7 cellular contexts compared by ENCODE assay signal in the genomic region with DNA sequence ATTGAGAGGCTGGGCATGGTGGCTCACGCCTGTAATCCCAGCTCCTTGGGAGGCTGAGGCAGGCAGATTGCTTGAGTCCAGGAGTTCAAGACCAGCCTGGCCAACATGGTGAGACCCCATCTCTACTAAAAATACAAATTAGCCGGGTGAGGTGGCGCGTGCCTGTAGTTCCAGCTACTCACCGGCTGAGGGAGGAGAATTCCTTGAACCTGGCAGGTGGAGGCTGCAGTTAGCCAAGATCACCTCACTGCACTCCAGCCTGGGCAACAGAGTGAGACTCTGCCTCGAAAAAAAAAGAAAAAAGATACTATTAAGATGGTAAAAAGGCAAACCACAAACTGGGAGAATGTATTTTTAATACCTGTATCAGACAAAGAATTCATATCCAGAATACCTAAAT.
A peak's percentile ranks its signal among the peaks of the same experiment; 100 is the strongest.
DNase-seq lines count a peak whose midpoint lies in the region; ATAC-seq, FAIRE-seq and TF ChIP-seq lines count a peak whose summit lies in the region.
"Not testable (repeated sequence)": the region's sequence is repeated elsewhere in the genome, so short reads cannot be mapped to it uniquely, and the experiment has no call there.

No MANE protein-coding gene starts in this region.

- H3K79me2 ChIP-seq in K562 (ENCODE audit: control insufficient read depth, insufficient read depth, low read length); trophoblast cell (ENCODE audit: control insufficient read depth, insufficient read depth, low read length, poor library complexity): not testable (repeated sequence)

- not testable (repeated sequence) for H3K9me3 ChIP-seq in Panc1 (ENCODE audit: control insufficient read depth, insufficient read depth, low read depth, low read length); T-helper 17 cell (ENCODE audit: control insufficient read depth, low read length, poor library complexity, severe bottlenecking); K562 (replicated peaks; ENCODE audit: control insufficient read depth, insufficient read depth, low read depth, low read length); trophoblast cell (ENCODE audit: insufficient read depth, low read depth, low read length)

- H3K4me1 ChIP-seq in Panc1 (ENCODE audit: control insufficient read depth, insufficient read depth, low read length); trophoblast cell (ENCODE audit: control insufficient read depth in 1 of 2, insufficient read depth in 2 of 2, low read length in 2 of 2): not testable (repeated sequence)
- H3K4me1 ChIP-seq in K562 (replicated peaks in 1 of 2; ENCODE audit: control insufficient read depth in 2 of 2, insufficient read depth in 2 of 2, low read length in 2 of 2): peaks cover 5 to 26% of the 10 kb centered on the region in 2 experiments; a peak in 4 of 5 replicates

- intact Hi-C loops in Panc1 (cut with micrococcal nuclease; ENCODE audit: unreplicated experiment); K562 (cut with micrococcal nuclease): not testable (repeated sequence)

- H2BK120ac ChIP-seq in trophoblast cell (ENCODE audit: insufficient read depth, low read length, poor library complexity): not testable (repeated sequence)

- H2AK5ac ChIP-seq in trophoblast cell (ENCODE audit: low read length): not testable (repeated sequence)

- H3K27me3 Mint-ChIP-seq in T-helper 17 cell; WTC11 (ENCODE audit: low read depth): not testable (repeated sequence)

- not testable (repeated sequence) for TF ChIP-seq POLR2A in GM12892 (IDR thresholded peaks at IDR 0.05; ENCODE audit: low read depth, low read length); K562 (conservative IDR thresholded peaks at IDR 0.05)

- not testable (repeated sequence) for H3K4me2 ChIP-seq in K562 (ENCODE audit: insufficient read depth, low read length); trophoblast cell (ENCODE audit: low read length)

- not testable (repeated sequence) for H3K36me3 ChIP-seq in Panc1 (ENCODE audit: control insufficient read depth, insufficient read depth, low read length); K562 (ENCODE audit: control insufficient read depth, insufficient read depth, low read length); trophoblast cell (ENCODE audit: control insufficient read depth in 1 of 2, insufficient read depth in 2 of 2, low read length in 2 of 2)

- DNase-seq in GM12892 (ENCODE audit: insufficient read length); Panc1 (ENCODE audit: low read depth, low spot score); T-helper 17 cell; WTC11 (ENCODE audit: low spot score); K562 (ENCODE audit: extremely low read depth in 1 of 4, low spot score in 3 of 4): not testable (repeated sequence)
- peak; percentile 9 to 55 for DNase-seq in trophoblast cell

- H2BK12ac ChIP-seq in trophoblast cell (ENCODE audit: low read length): not testable (repeated sequence)

- H4K20me1 ChIP-seq in K562 (replicated peaks; ENCODE audit: control insufficient read depth, insufficient read depth, low read length): not testable (repeated sequence)

- FAIRE-seq in GM12892 (lab: Jason Lieb, UNC): peak; percentile 5
- FAIRE-seq in K562 (lab: Jason Lieb, UNC): not testable (repeated sequence)

- H3K9me1 ChIP-seq in K562 (ENCODE audit: control insufficient read depth, insufficient read depth, low read length): not testable (repeated sequence)

- H3K9me3 Mint-ChIP-seq in WTC11: not testable (repeated sequence)

- not testable (repeated sequence) for H3K23ac ChIP-seq in trophoblast cell (ENCODE audit: low read length)

- H3K9ac ChIP-seq in K562 (ENCODE audit: insufficient read depth in 1 of 2, low read depth in 2 of 2, low read length in 2 of 2); trophoblast cell (ENCODE audit: low read length): not testable (repeated sequence)

- peaks cover 21% of the 10 kb centered on the region for H3K4me1 Mint-ChIP-seq in T-helper 17 cell
- H3K4me1 Mint-ChIP-seq in WTC11: peaks cover 15% of the 10 kb centered on the region

- not testable (repeated sequence) for H3K27ac ChIP-seq in C4-2B; K562 (ENCODE audit: extremely low read depth, low read depth, low read length); trophoblast cell (ENCODE audit: low read depth, low read length)
- H3K27ac ChIP-seq in Panc1 (ENCODE audit: low read length): peak overlapping the region; percentile 15; the same call in 1 of the 2 replicates

- in situ Hi-C loops in Panc1 (cut with HindIII; ENCODE audit: low pct_unique_long_range_greater_than_20kb, low sequenced_read_pairs); K562 (cut with MboI): not testable (repeated sequence)

- BruUV-seq in Panc1 (replicated peaks; lab: Mats Ljungman, UMichigan); K562 (replicated peaks; lab: Mats Ljungman, UMichigan): not testable (repeated sequence)

- not testable (repeated sequence) for TF ChIP-seq RAD21 in K562 (CRISPR knock-in tag; conservative IDR thresholded peaks at IDR 0.05 in 1 of 2, IDR thresholded peaks at IDR 0.05 in 1 of 2)

- not testable (repeated sequence) for H2AFZ ChIP-seq in K562 (ENCODE audit: low read depth, low read length); trophoblast cell (ENCODE audit: insufficient read depth, low read length, poor library complexity)

- not testable (repeated sequence) for H4K8ac ChIP-seq in trophoblast cell (ENCODE audit: low read depth, low read length)

- H3K4me3 Mint-ChIP-seq in T-helper 17 cell, WTC11: not testable (repeated sequence)

- H3K27ac Mint-ChIP-seq in T-helper 17 cell: peak overlapping the region; percentile 34
- not testable (repeated sequence) for H3K27ac Mint-ChIP-seq in WTC11

- not testable (repeated sequence) for H3K18ac ChIP-seq in trophoblast cell (ENCODE audit: low read length)

- H3K4me3 ChIP-seq in Panc1 (ENCODE audit: low read depth in 2 of 2, low read length in 2 of 2); K562; trophoblast cell (ENCODE audit: low read depth, low read length): not testable (repeated sequence)

- H4K91ac ChIP-seq in trophoblast cell (ENCODE audit: low read depth, low read length): not testable (repeated sequence)

- CTCF ChIA-PET in Panc1 (lab: Charles Lee); K562 (lab: Yijun Ruan, JAX; ENCODE audit: low intra/inter-chr PET ratio): not testable (repeated sequence)
- CTCF ChIA-PET in WTC11 (lab: Charles Lee): interaction anchor here (1.8 kb wide), 1 partner anchor 128 kb away, joined by 7 read pairs; no protein-coding TSS in a partner anchor

- not testable (repeated sequence) for TF ChIP-seq EP300 in K562 (IDR thresholded peaks at IDR 0.05; ENCODE audit: low read length)

- H2BK5ac ChIP-seq in trophoblast cell (ENCODE audit: low read depth, low read length, poor library complexity): not testable (repeated sequence)

- not testable (repeated sequence) for H3K79me1 ChIP-seq in trophoblast cell (ENCODE audit: low read length)

- not testable (repeated sequence) for H3K36me3 Mint-ChIP-seq in T-helper 17 cell (ENCODE audit: low read depth); WTC11

- not testable (repeated sequence) for H3K27me3 ChIP-seq in Panc1 (ENCODE audit: control insufficient read depth, insufficient read depth, low read length); K562 (ENCODE audit: control insufficient read depth in 2 of 2, insufficient read depth in 2 of 2, low read length in 2 of 2); trophoblast cell (ENCODE audit: insufficient read depth, low read length)

- TF ChIP-seq CTCF in C4-2B (conservative IDR thresholded peaks at IDR 0.05) (peak; percentile 22; the same call in 1 of the 2 replicates), K562 (IDR thresholded peaks at IDR 0.05 in 2 of 3, conservative IDR thresholded peaks at IDR 0.05 in 1 of 3; ENCODE audit: insufficient read depth in 2 of 3, low read depth in 1 of 3, low read length in 3 of 3) (0 out of 6 replicates have a peak, but pooled peaks of 2 of the 3 experiments have one; percentile 17 to 20)
- TF ChIP-seq CTCF in Panc1 (IDR thresholded peaks at IDR 0.05); WTC11 (IDR thresholded peaks at IDR 0.05): not testable (repeated sequence)

- H3K4ac ChIP-seq in trophoblast cell (ENCODE audit: low read depth, low read length): not testable (repeated sequence)

- H4K12ac ChIP-seq in trophoblast cell (ENCODE audit: low read depth, low read length): not testable (repeated sequence)

- H3K14ac ChIP-seq in trophoblast cell (ENCODE audit: low read length): not testable (repeated sequence)

- POLR2A ChIA-PET in Panc1 (lab: Charles Lee); WTC11 (lab: Charles Lee): not testable (repeated sequence)
- POLR2A ChIA-PET in K562 (lab: Yijun Ruan, JAX): interaction anchor here (1.0 kb wide), 1 partner anchor 52 kb away, joined by 3 read pairs; no protein-coding TSS in a partner anchor

- not testable (repeated sequence) for ATAC-seq in Panc1, T-helper 17 cell, WTC11
- ATAC-seq in K562: peak; percentile 47; the same call in 1 of the 3 replicates

- WGBS in K562 (ENCODE audit: insufficient coverage, low coverage, missing lambda C conversion rate): 18% methylated on average over 6 of the region's 6 CpGs
- WGBS in trophoblast cell (ENCODE audit: extremely low coverage, insufficient coverage, insufficient read length): no CpG with 5 or more reads among the region's 6 CpGs

TF ChIP-seq in WTC11, 78 proteins besides CTCF, POLR2A, EP300 and RAD21:
- TF ChIP-seq ZNF121 (CRISPR knock-in tag; IDR thresholded peaks at IDR 0.05): peak; percentile 54; the same call in 1 of the 2 replicates
